8 cellular contexts compared by ENCODE assay signal in genomic region chr12:57896139-57896436, GRCh38. TPM values are rescaled to one million over a fixed set of nuclear protein-coding genes. Genes with fewer than 3 reads are reported as not detected.
DNase-seq lines count a peak whose midpoint lies in the region; ATAC-seq lines count a peak whose summit lies in the region.

No MANE protein-coding gene starts in this region.

- no peaks in the 10 kb centered on the region for H3K36me3 ChIP-seq in iPS-15b (ENCODE audit: control insufficient read depth, insufficient read depth, low read length)

- H3K4me3 ChIP-seq in iPS-15b (ENCODE audit: low read depth, low read length) = peak overlapping the region; percentile 54

- DNase-seq in NCI-H1092 treated with DMSO at 0.1 percent for 48 hours (lab: John Stamatoyannopoulos, UW) (peak; percentile 11), NCI-H1092 (lab: John Stamatoyannopoulos, UW) (no peak), superior temporal gyrus (ENCODE audit: extremely low spot score) (no peak), glomerular visceral epithelial cell (ENCODE audit: extremely low spot score) (no peak)
- DNase-seq in stimulated activated naive CD8-positive, alpha-beta T cell treated with anti-CD3 and anti-CD28 coated beads, Interleukin-15, amount 100 ng/mL, for 72 hours = no peak
- DNase-seq in activated effector memory CD4-positive, alpha-beta T cell treated with anti-CD3 and anti-CD28 coated beads, Interleukin-2, amount 50 U/mL, for 16 hours = no peak

- H3K4me3 Mint-ChIP-seq in activated T-helper 17 cell treated with anti-CD3 and anti-CD28 coated beads, Interleukin-2, amount 50 U/mL, for 72 hours = peak overlapping the region; percentile 75
- peak overlapping the region; percentile 62 to 65 for H3K4me3 Mint-ChIP-seq in stimulated activated naive CD8-positive, alpha-beta T cell treated with anti-CD3 and anti-CD28 coated beads, Interleukin-15, amount 100 ng/mL, for 72 hours

- no peaks in the 10 kb centered on the region for H3K27me3 Mint-ChIP-seq in activated T-helper 17 cell treated with anti-CD3 and anti-CD28 coated beads, Interleukin-2, amount 50 U/mL, for 72 hours
- H3K27me3 Mint-ChIP-seq in stimulated activated naive CD8-positive, alpha-beta T cell treated with anti-CD3 and anti-CD28 coated beads, Interleukin-15, amount 100 ng/mL, for 72 hours = peaks cover 10% of the 10 kb centered on the region

- H3K27ac Mint-ChIP-seq in activated T-helper 17 cell treated with anti-CD3 and anti-CD28 coated beads, Interleukin-2, amount 50 U/mL, for 72 hours = no peak overlapping the region
- peak overlapping the region; percentile 69 to 85 for H3K27ac Mint-ChIP-seq in stimulated activated naive CD8-positive, alpha-beta T cell treated with anti-CD3 and anti-CD28 coated beads, Interleukin-15, amount 100 ng/mL, for 72 hours

- ATAC-seq in activated T-helper 17 cell treated with anti-CD3 and anti-CD28 coated beads, Interleukin-2, amount 50 U/mL, for 72 hours (replicated peaks) = no peak
- ATAC-seq in stimulated activated naive CD8-positive, alpha-beta T cell treated with anti-CD3 and anti-CD28 coated beads, Interleukin-15, amount 100 ng/mL, for 72 hours = no peak

- no peaks in the 10 kb centered on the region for H3K36me3 Mint-ChIP-seq in activated T-helper 17 cell treated with anti-CD3 and anti-CD28 coated beads, Interleukin-2, amount 50 U/mL, for 72 hours (ENCODE audit: low read depth)

- H3K9me3 Mint-ChIP-seq in activated T-helper 17 cell treated with anti-CD3 and anti-CD28 coated beads, Interleukin-2, amount 50 U/mL, for 72 hours = no peaks in the 10 kb centered on the region
- no peaks in the 10 kb centered on the region for H3K9me3 Mint-ChIP-seq in stimulated activated naive CD8-positive, alpha-beta T cell treated with anti-CD3 and anti-CD28 coated beads, Interleukin-15, amount 100 ng/mL, for 72 hours

- no peaks in the 10 kb centered on the region for H3K9me3 ChIP-seq in iPS-15b (ENCODE audit: control insufficient read depth, insufficient read depth, low read length)

- peaks cover 21% of the 10 kb centered on the region for H3K4me1 ChIP-seq in iPS-15b (ENCODE audit: control insufficient read depth, insufficient read depth, low read length)

- peaks cover 14% of the 10 kb centered on the region for H3K27me3 ChIP-seq in iPS-15b (ENCODE audit: control insufficient read depth, insufficient read depth, low read length)

- no peak overlapping the region for H3K9ac ChIP-seq in iPS-15b (ENCODE audit: low read depth, low read length)

- peaks cover 43% of the 10 kb centered on the region for H3K4me1 Mint-ChIP-seq in activated T-helper 17 cell treated with anti-CD3 and anti-CD28 coated beads, Interleukin-2, amount 50 U/mL, for 72 hours
- H3K4me1 Mint-ChIP-seq in stimulated activated naive CD8-positive, alpha-beta T cell treated with anti-CD3 and anti-CD28 coated beads, Interleukin-15, amount 100 ng/mL, for 72 hours = peaks cover 75% of the 10 kb centered on the region

RNA-seq across cellular contexts. Expression of gene ATP23, which starts 45.3 kb away (rescaled TPM):
- total RNA-seq in activated T-helper 17 cell treated with anti-CD3 and anti-CD28 coated beads, Interleukin-2, amount 50 U/mL, for 72 hours = 10 to 100 TPM; 13.5 to 19.4 TPM

RNA-seq across cellular contexts. Expression of gene CTDSP2, which starts 49.6 kb away (rescaled TPM):
- total RNA-seq in activated T-helper 17 cell treated with anti-CD3 and anti-CD28 coated beads, Interleukin-2, amount 50 U/mL, for 72 hours = 100 to 1,000 TPM in 1 of 2 donors, 10 to 100 TPM in 1; 68.5 to 113 TPM
